Comparison of ENCODE assay signal across 11 cellular contexts in the genomic region with DNA sequence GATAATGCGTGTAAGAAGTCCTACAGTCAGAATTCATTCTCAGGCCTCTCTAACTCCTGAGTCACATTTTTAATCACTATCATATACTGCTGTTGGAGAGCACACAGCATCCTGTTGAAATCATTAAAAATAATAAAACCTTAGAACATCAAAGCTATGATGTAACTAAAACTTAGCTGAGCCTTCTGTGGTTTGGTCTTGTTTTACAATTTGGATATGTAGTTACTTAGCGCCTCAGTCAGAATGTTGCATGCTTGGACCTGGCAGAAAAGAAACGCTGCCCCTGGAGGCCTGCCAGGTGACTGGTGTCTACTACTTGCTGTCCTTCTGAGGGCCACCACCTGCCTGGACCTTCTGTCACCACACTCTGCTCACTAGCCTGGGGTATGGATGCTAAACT.
DNase-seq lines count a peak whose midpoint lies in the region; ATAC-seq, FAIRE-seq and TF ChIP-seq lines count a peak whose summit lies in the region.
"Had no signal": no experiment of that assay in that cellular context is flagged by ENCODE, and none has a peak within 500 bp of the region (broad histone marks: within the 10 kb centered on the region; RNA-seq: fewer than 3 reads in every experiment).

No MANE protein-coding gene starts in this region.

- H3K9ac ChIP-seq in adipocyte (ENCODE audit: low read length) = no peak overlapping the region

- in situ Hi-C loops in gastrocnemius medialis (cut with MboI; ENCODE audit: low sequenced_read_pairs in 4 of 4) = no loop called here

- intact Hi-C loops in gastrocnemius medialis (cut with DNase I; ENCODE audit: low total_unique reads) (loop anchor here (5.0 kb wide), 1 partner anchor 83 kb away; no protein-coding TSS in a partner anchor), PC-9 (cut with micrococcal nuclease; ENCODE audit: unreplicated experiment) (no loop called here)

- H3K79me2 ChIP-seq in PC-9 (ENCODE audit: low read depth) = no peaks in the 10 kb centered on the region

- TF ChIP-seq POLR2A in gastrocnemius medialis (IDR thresholded peaks at IDR 0.05) (no peak), GM12892 (IDR thresholded peaks at IDR 0.05; ENCODE audit: low read depth, low read length) (no peak)

- POLR2A ChIA-PET in PC-9 (lab: Charles Lee; ENCODE audit: unreplicated experiment) = no interaction called here

- no TSS peak for BruUV-seq in PC-9 (replicated peaks; lab: Mats Ljungman, UMichigan)

- H3K27ac ChIP-seq in gastrocnemius medialis = peak overlapping the region in 3 of 4 donors; percentile 1 to 41 (median 20)
- no peak overlapping the region for H3K27ac ChIP-seq in PC-9

- peaks cover 50% of the 10 kb centered on the region for H3K4me1 ChIP-seq in adipocyte (ENCODE audit: control insufficient read depth, insufficient read depth, low read length)
- peaks cover 15 to 19% of the 10 kb centered on the region in 2 donors for H3K4me1 ChIP-seq in gastrocnemius medialis
- H3K4me1 ChIP-seq in PC-9 (replicated peaks; ENCODE audit: insufficient read depth) = peaks cover 13% of the 10 kb centered on the region

- no peaks in the 10 kb centered on the region for H4K20me1 ChIP-seq in PC-9 (ENCODE audit: insufficient read depth)

- CTCF ChIA-PET in PC-9 (lab: Charles Lee) = no interaction called here

- ATAC-seq in gastrocnemius medialis (peak; percentile 54 to 66), HG02870 (IDR thresholded peaks at IDR 0.05; ENCODE audit: unreplicated experiment) (no peak)

- DNase-seq in H4 (ENCODE audit: low spot score) = peak; percentile 34
- peak; percentile 86 for DNase-seq in adipocyte (ENCODE audit: low read depth)
- peak; percentile 76 for DNase-seq in fibroblast of the conjunctiva (ENCODE audit: low read depth)
- DNase-seq in gastrocnemius medialis = peak; percentile 38 to 57
- no peak for DNase-seq in NCI-H1930 (lab: John Stamatoyannopoulos, UW)
- no peak for DNase-seq in PC-9
- DNase-seq in GM12892 (ENCODE audit: insufficient read length) = no peak
- DNase-seq: DMS79 treated with DMSO at 0.1 percent for 48 hours, NCI-H748 treated with DMSO at 0.1 percent for 48 hours had no signal

- no peaks in the 10 kb centered on the region for H3K9me2 ChIP-seq in PC-9 (ENCODE audit: insufficient read depth)

- FAIRE-seq in GM12892 (lab: Jason Lieb, UNC) = no peak
- FAIRE-seq: islet of Langerhans had no signal

- H2AFZ ChIP-seq in PC-9 = no peak overlapping the region

- H3K4me3 ChIP-seq in adipocyte (ENCODE audit: low read length) = no peak overlapping the region
- no peak overlapping the region for H3K4me3 ChIP-seq in gastrocnemius medialis
- no peak overlapping the region for H3K4me3 ChIP-seq in PC-9

- H3K36me3 ChIP-seq in adipocyte (ENCODE audit: control insufficient read depth, insufficient read depth, low read length, severe bottlenecking) = no peaks in the 10 kb centered on the region
- H3K36me3 ChIP-seq in gastrocnemius medialis = no peaks in the 10 kb centered on the region
- no peaks in the 10 kb centered on the region for H3K36me3 ChIP-seq in PC-9 (ENCODE audit: low read depth)

- H3K27me3 ChIP-seq in adipocyte (replicated peaks; ENCODE audit: control insufficient read depth, insufficient read depth, low read length) (no peaks in the 10 kb centered on the region), gastrocnemius medialis (no peaks in the 10 kb centered on the region), PC-9 (ENCODE audit: insufficient read depth, low read depth) (no peaks in the 10 kb centered on the region)

- no peak for TF ChIP-seq CTCF in gastrocnemius medialis (IDR thresholded peaks at IDR 0.05 in 4 of 5, conservative IDR thresholded peaks at IDR 0.05 in 1 of 5)
- no peak for TF ChIP-seq CTCF in PC-9 (conservative IDR thresholded peaks at IDR 0.05)

- peaks cover 5% of the 10 kb centered on the region; the same call in 1 of the 2 replicates for H3F3A ChIP-seq in PC-9 (ENCODE audit: insufficient read depth, low read depth)

- no peak overlapping the region for H3K4me2 ChIP-seq in PC-9

- H3K9me3 ChIP-seq in adipocyte (ENCODE audit: control insufficient read depth, low read length) = no peaks in the 10 kb centered on the region
- H3K9me3 ChIP-seq in gastrocnemius medialis = no peaks in the 10 kb centered on the region
- no peaks in the 10 kb centered on the region for H3K9me3 ChIP-seq in PC-9 (ENCODE audit: insufficient read depth, low read depth)

Comparison
In these comparisons a context has a peak if more than half of its experiments do, and no peak if none do; other contexts are left out.
1. DNase-seq: peak in H4 (single experiment), adipocyte (single experiment), fibroblast of the conjunctiva (single experiment) and gastrocnemius medialis (2 of 2); none in NCI-H1930 (0 of 2), PC-9 (0 of 2) and GM12892 (single experiment).